Comparison of ENCODE assay signal across 8 cellular contexts in the genomic region with DNA sequence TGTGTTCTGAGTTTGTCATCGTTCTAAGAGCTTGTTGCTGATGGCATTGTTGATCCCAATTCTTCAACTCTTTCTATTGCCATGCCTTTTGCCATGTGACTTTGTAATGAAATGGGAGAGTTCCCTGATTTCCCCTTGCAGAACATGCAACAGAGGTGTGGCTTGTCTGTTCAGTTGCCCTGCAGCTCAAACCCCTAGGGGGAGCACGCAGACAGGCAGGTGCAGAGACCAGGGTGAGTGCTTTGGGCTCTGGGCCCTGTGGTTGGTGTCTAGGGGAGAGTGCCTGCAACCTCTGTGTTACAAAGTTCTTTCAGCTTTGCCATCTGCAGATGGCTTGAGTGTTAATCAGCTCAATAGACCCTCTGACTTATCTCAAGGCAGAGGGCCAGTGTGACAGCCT.
DNase-seq lines count a peak whose midpoint lies in the region; FAIRE-seq and TF ChIP-seq lines count a peak whose summit lies in the region.
"Had no signal": no experiment of that assay in that cellular context is flagged by ENCODE, and none has a peak within 500 bp of the region (broad histone marks: within the 10 kb centered on the region; RNA-seq: fewer than 3 reads in every experiment).

No MANE protein-coding gene starts in this region.

- no peak for TF ChIP-seq POLR2A in GM12891 (IDR thresholded peaks at IDR 0.05; ENCODE audit: low read depth, low read length)

- peak; percentile 5 to 61 for TF ChIP-seq RAD21 in liver (IDR thresholded peaks at IDR 0.05)

- H3K9ac ChIP-seq in liver (ENCODE audit: low read depth in 1 of 2, low read length in 2 of 2) (no peak overlapping the region), colonic mucosa (ENCODE audit: low read depth in 2 of 2, low read length in 2 of 2) (no peak overlapping the region)

- H3K4me1 ChIP-seq in liver (ENCODE audit: control insufficient read depth in 4 of 4, insufficient read depth in 4 of 4, low read length in 3 of 4): no peaks in the 10 kb centered on the region
- H3K4me1 ChIP-seq in colonic mucosa: no peaks in the 10 kb centered on the region
- H3K4me1 ChIP-seq: psoas muscle had no signal

- TF ChIP-seq CTCF in liver (IDR thresholded peaks at IDR 0.05; ENCODE audit: low read depth, low read length, missing input control) (no peak), colonic mucosa (IDR thresholded peaks at IDR 0.05) (no peak), foreskin fibroblast (IDR thresholded peaks at IDR 0.05; ENCODE audit: low read depth, low read length) (no peak)

- H3K9me3 ChIP-seq in liver (ENCODE audit: control insufficient read depth in 4 of 4, low read length in 3 of 4) (no peaks in the 10 kb centered on the region), colonic mucosa (no peaks in the 10 kb centered on the region)
- H3K9me3 ChIP-seq: psoas muscle had no signal

- no peak for DNase-seq in GM12891 (ENCODE audit: insufficient read length, low spot score)
- DNase-seq in H4 (ENCODE audit: low spot score): peak; percentile 3
- DNase-seq in SK-MEL-5 (ENCODE audit: low read depth, low spot score): peak; percentile 2
- DNase-seq in MV-4-11 (lab: John Stamatoyannopoulos, UW): no peak
- no peak for DNase-seq in colonic mucosa
- DNase-seq in foreskin fibroblast: no peak
- DNase-seq: psoas muscle had no signal

- H3K36me3 ChIP-seq in liver (ENCODE audit: control insufficient read depth in 4 of 4, insufficient read depth in 3 of 4, low read depth in 1 of 4, low read length in 3 of 4) (no peaks in the 10 kb centered on the region), colonic mucosa (no peaks in the 10 kb centered on the region)

- intact Hi-C loops in colonic mucosa (cut with DNase I): no loop called here

- WGBS in liver: 66% methylated on average over 2 of the region's 2 CpGs

- H3K4me3 ChIP-seq in liver (ENCODE audit: low read depth in 1 of 3, low read length in 3 of 3) (no peak overlapping the region), colonic mucosa (no peak overlapping the region), foreskin fibroblast (ENCODE audit: low read depth in 1 of 2, low read length in 2 of 2) (no peak overlapping the region)
- H3K4me3 ChIP-seq: psoas muscle had no signal

- H3K27me3 ChIP-seq in liver (ENCODE audit: control insufficient read depth in 4 of 4, insufficient read depth in 4 of 4, low read length in 3 of 4) (no peaks in the 10 kb centered on the region), colonic mucosa (no peaks in the 10 kb centered on the region)

- H3K27ac ChIP-seq in liver (ENCODE audit: low read depth in 1 of 2, low read length in 2 of 2) (no peak overlapping the region), colonic mucosa (no peak overlapping the region)
- H3K27ac ChIP-seq: psoas muscle had no signal

- in situ Hi-C loops in SK-MEL-5 (cut with HindIII; ENCODE audit: low pct_unique_long_range_greater_than_20kb, low sequenced_read_pairs): no loop called here

- peak; percentile 85 for FAIRE-seq in GM12891 (lab: Jason Lieb, UNC)

TF ChIP-seq in GM12891, 5 proteins besides CTCF, POLR2A, EP300 and RAD21:
- TF ChIP-seq POLR2AphosphoS5 (IDR thresholded peaks at IDR 0.05; ENCODE audit: low read depth, low read length) (no peak), TAF1 (IDR thresholded peaks at IDR 0.05; ENCODE audit: low read depth, low read length) (no peak), POU2F2 (IDR thresholded peaks at IDR 0.05; ENCODE audit: low read depth, low read length) (no peak), SPI1 (IDR thresholded peaks at IDR 0.05; ENCODE audit: low read depth, low read length) (no peak), PAX5 (IDR thresholded peaks at IDR 0.05; ENCODE audit: insufficient read depth, low read length, severe bottlenecking) (no peak)
TF ChIP-seq in GM12891: peak in this region for 0.

TF ChIP-seq in liver, 16 proteins besides CTCF, POLR2A, EP300 and RAD21:
- TF ChIP-seq MAX (IDR thresholded peaks at IDR 0.05) (no peak), SP1 (IDR thresholded peaks at IDR 0.05) (no peak), JUND (IDR thresholded peaks at IDR 0.05) (no peak), NR2F2 (IDR thresholded peaks at IDR 0.05) (no peak), ZBTB33 (IDR thresholded peaks at IDR 0.05) (no peak), GABPA (IDR thresholded peaks at IDR 0.05 in 1 of 2, conservative IDR thresholded peaks at IDR 0.05 in 1 of 2) (no peak), HNF4G (IDR thresholded peaks at IDR 0.05) (no peak), HNF4A (conservative IDR thresholded peaks at IDR 0.05) (no peak), RXRA (IDR thresholded peaks at IDR 0.05) (no peak), REST (IDR thresholded peaks at IDR 0.05) (no peak), ATF3 (IDR thresholded peaks at IDR 0.05) (no peak), FOXA1 (IDR thresholded peaks at IDR 0.05) (no peak), EGR1 (IDR thresholded peaks at IDR 0.05; ENCODE audit: low read depth in 2 of 2) (no peak), TAF1 (conservative IDR thresholded peaks at IDR 0.05) (no peak), YY1 (IDR thresholded peaks at IDR 0.05) (no peak), FOXA2 (IDR thresholded peaks at IDR 0.05) (no peak)

Comparison
In these comparisons a context has a peak if more than half of its experiments do, and no peak if none do; other contexts are left out.
1. DNase-seq: peak in H4 (single experiment) and SK-MEL-5 (single experiment); none in GM12891 (single experiment), MV-4-11 (single experiment), colonic mucosa (single experiment) and foreskin fibroblast (0 of 2).